Comparison of ENCODE assay signal across 19 cellular contexts in the genomic region with DNA sequence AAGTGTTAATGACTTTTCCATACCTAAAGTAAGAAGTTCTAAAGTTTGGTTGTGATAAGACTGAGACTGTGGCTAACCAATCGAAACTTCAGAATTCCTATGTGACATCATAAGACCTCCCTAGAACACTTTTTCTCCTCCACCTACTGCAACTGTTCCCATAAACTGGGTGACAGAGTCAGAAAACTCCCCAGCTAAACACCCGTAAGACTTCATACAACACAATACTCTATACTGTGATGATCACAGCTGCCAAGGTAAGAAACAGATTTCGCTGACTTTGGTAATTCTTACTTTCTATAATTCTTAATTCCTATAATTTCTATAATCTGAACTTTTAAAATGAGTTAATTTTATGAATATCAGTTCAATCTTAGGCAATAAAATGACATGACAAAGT. TPM values are rescaled to one million over a fixed set of nuclear protein-coding genes. Genes with fewer than 3 reads are reported as not detected.
A peak's percentile ranks its signal among the peaks of the same experiment; 100 is the strongest.
DNase-seq lines count a peak whose midpoint lies in the region; ATAC-seq and TF ChIP-seq lines count a peak whose summit lies in the region.
"Had no signal": no experiment of that assay in that cellular context is flagged by ENCODE, and none has a peak within 500 bp of the region (broad histone marks: within the 10 kb centered on the region; RNA-seq: fewer than 3 reads in every experiment).

A gene (plus strand): TSS at position 161 of the 400 bp plus-strand sequence. CDS start 10,626 bp downstream, outside the sequence.

- H2BK12ac ChIP-seq in mesenchymal stem cell (ENCODE audit: low read length in 2 of 2) = no peak within 1 kb of the TSS

- H3K4me1 Mint-ChIP-seq in brain = peaks cover 41% of the 10 kb centered on the region
- H3K4me1 Mint-ChIP-seq in stimulated activated naive CD8-positive, alpha-beta T cell treated with anti-CD3 and anti-CD28 coated beads, Interleukin-15, amount 100 ng/mL, for 72 hours = peaks cover 50% of the 10 kb centered on the region

- H3K9me2 ChIP-seq in hepatocyte (replicated peaks; ENCODE audit: insufficient read depth) = no peaks in the 10 kb centered on the region

- no peak within 1 kb of the TSS for H4K5ac ChIP-seq in IMR-90 (ENCODE audit: low read depth, low read length)

- peaks cover 0 to 7% of the 10 kb centered on the region in 2 experiments; a peak in 3 of 4 replicates for H3K79me1 ChIP-seq in IMR-90 (ENCODE audit: low read depth in 1 of 2, low read length in 2 of 2)
- H3K79me1 ChIP-seq in mesenchymal stem cell (replicated peaks; ENCODE audit: low read length, poor library complexity, severe bottlenecking) = no peaks in the 10 kb centered on the region

- CTCF ChIA-PET in IMR-90 (lab: Yijun Ruan, JAX) = interaction anchor here (1.0 kb wide), 1 partner anchor 263 kb away, joined by 3 read pairs; no protein-coding TSS in a partner anchor

- DNase-seq in IMR-90 (no peak), mesenchymal stem cell (peak; percentile 20), hepatocyte (ENCODE audit: low spot score) (no peak), SHP77 (lab: John Stamatoyannopoulos, UW) (no peak), ACHN (no peak), spleen (no peak)
- no peak for DNase-seq in stimulated activated naive CD8-positive, alpha-beta T cell treated with anti-CD3 and anti-CD28 coated beads, Interleukin-15, amount 100 ng/mL, for 72 hours
- DNase-seq: activated CD8-positive, alpha-beta memory T cell treated with anti-CD3 and anti-CD28 coated beads for 24 hours; activated gamma-delta T cell treated with Interleukin-2 at 50 U/mL for 16 hours; body of pancreas; DMS153; effector CD4-positive, alpha-beta T cell; NCI-H187; Peyer's patch; stimulated activated CD4-positive, alpha-beta T cell treated with anti-CD3 and anti-CD28 coated beads, Interleukin-15, amount 100 ng/mL, for 24 hours; testis had no signal

- H2BK15ac ChIP-seq in IMR-90 (ENCODE audit: low read depth, low read length) = no peak within 1 kb of the TSS
- no peak within 1 kb of the TSS for H2BK15ac ChIP-seq in mesenchymal stem cell (ENCODE audit: low read depth, poor library complexity, severe bottlenecking)

- H3K56ac ChIP-seq in IMR-90 (ENCODE audit: extremely low read depth, insufficient read depth, low read length) = no peak within 1 kb of the TSS

- H2BK5ac ChIP-seq in IMR-90 (ENCODE audit: low read depth, low read length, poor library complexity, severe bottlenecking) = no peak within 1 kb of the TSS
- no peak within 1 kb of the TSS for H2BK5ac ChIP-seq in mesenchymal stem cell (ENCODE audit: low read depth, low read length, poor library complexity, severe bottlenecking)

- H3K14ac ChIP-seq in IMR-90 (replicated peaks; ENCODE audit: low read depth, low read length) = no peak within 1 kb of the TSS
- no peak within 1 kb of the TSS for H3K14ac ChIP-seq in mesenchymal stem cell (ENCODE audit: low read length in 2 of 2)

- in situ Hi-C loops in IMR-90 (cut with MboI; ENCODE audit: low sequenced_read_pairs) = no loop called here
- in situ Hi-C loops in ACHN (cut with HindIII; ENCODE audit: low pct_ligation_motif_present, low pct_unique_long_range_greater_than_20kb, low sequenced_read_pairs) = no loop called here

- peaks cover 2% of the 10 kb centered on the region for H3K4me1 ChIP-seq in IMR-90 (ENCODE audit: control insufficient read depth, insufficient read depth, low read length)
- no peaks in the 10 kb centered on the region for H3K4me1 ChIP-seq in mesenchymal stem cell (ENCODE audit: control insufficient read depth, insufficient read depth, low read depth, low read length)
- no peaks in the 10 kb centered on the region for H3K4me1 ChIP-seq in hepatocyte (ENCODE audit: insufficient read depth)
- peaks cover 0 to 41% (median 5%) of the 10 kb centered on the region in 6 donors for H3K4me1 ChIP-seq in spleen
- H3K4me1 ChIP-seq: Peyer's patch, testis had no signal

- no peak for ATAC-seq in IMR-90 (ENCODE audit: low read depth)
- no peak for ATAC-seq in stimulated activated naive CD8-positive, alpha-beta T cell treated with anti-CD3 and anti-CD28 coated beads, Interleukin-15, amount 100 ng/mL, for 72 hours
- ATAC-seq: body of pancreas had no signal

- intact Hi-C loops in IMR-90 (cut with micrococcal nuclease) (loop anchor here (2.0 kb wide), 1 partner anchor 571 kb away; no protein-coding TSS in a partner anchor), spleen (cut with DNase I; ENCODE audit: low total_unique reads) (no loop called here)

- no peaks in the 10 kb centered on the region for H3K36me3 ChIP-seq in IMR-90 (ENCODE audit: control insufficient read depth, insufficient read depth, low read length)
- no peaks in the 10 kb centered on the region for H3K36me3 ChIP-seq in mesenchymal stem cell (ENCODE audit: control insufficient read depth in 1 of 2, insufficient read depth in 2 of 2, low read depth in 1 of 2, low read length in 2 of 2)
- no peaks in the 10 kb centered on the region for H3K36me3 ChIP-seq in hepatocyte (replicated peaks; ENCODE audit: insufficient read depth, low read depth)
- H3K36me3 ChIP-seq in spleen = no peaks in the 10 kb centered on the region
- H3K36me3 ChIP-seq: Peyer's patch had no signal

- H4K91ac ChIP-seq in IMR-90 (ENCODE audit: insufficient read depth, low read depth, low read length) = no peak within 1 kb of the TSS
- no peak within 1 kb of the TSS for H4K91ac ChIP-seq in mesenchymal stem cell (ENCODE audit: low read length)

- H2BK120ac ChIP-seq in IMR-90 (ENCODE audit: low read depth, low read length) (no peak within 1 kb of the TSS), mesenchymal stem cell (ENCODE audit: low read depth, low read length) (no peak within 1 kb of the TSS)

- H4K8ac ChIP-seq in IMR-90 (ENCODE audit: low read depth in 2 of 2, low read length in 2 of 2) (no peak within 1 kb of the TSS; a peak in 1 of 4 replicates), mesenchymal stem cell (ENCODE audit: low read length) (no peak within 1 kb of the TSS)

- BruUV-seq in IMR-90 (replicated peaks; lab: Mats Ljungman, UMichigan) = no TSS peak

- H3K27ac Mint-ChIP-seq in brain = no peak within 1 kb of the TSS
- H3K27ac Mint-ChIP-seq in stimulated activated naive CD8-positive, alpha-beta T cell treated with anti-CD3 and anti-CD28 coated beads, Interleukin-15, amount 100 ng/mL, for 72 hours = no peak within 1 kb of the TSS

- no peak within 1 kb of the TSS for H2AK9ac ChIP-seq in IMR-90 (replicated peaks; ENCODE audit: low read depth, low read length, poor library complexity)

- H3K4ac ChIP-seq in IMR-90 (ENCODE audit: low read depth, low read length) (no peak within 1 kb of the TSS), mesenchymal stem cell (ENCODE audit: low read depth in 1 of 2, low read length in 2 of 2) (no peak within 1 kb of the TSS)

- H3K23ac ChIP-seq in IMR-90 (ENCODE audit: low read depth, low read length) (no peak within 1 kb of the TSS), mesenchymal stem cell (ENCODE audit: low read length in 2 of 2) (no peak within 1 kb of the TSS)

- TF ChIP-seq CTCF in IMR-90 (conservative IDR thresholded peaks at IDR 0.05; ENCODE audit: low read depth, low read length) = no peak
- TF ChIP-seq CTCF in brain (conservative IDR thresholded peaks at IDR 0.05) = no peak
- TF ChIP-seq CTCF in hepatocyte (IDR thresholded peaks at IDR 0.05; ENCODE audit: poor library complexity) = no peak
- no peak for TF ChIP-seq CTCF in spleen (IDR thresholded peaks at IDR 0.05 in 8 of 11, conservative IDR thresholded peaks at IDR 0.05 in 3 of 11)

- peaks cover 74% of the 10 kb centered on the region for H3K79me2 ChIP-seq in hepatocyte

- H3K4me3 ChIP-seq in IMR-90 (ENCODE audit: insufficient read depth, low read depth, low read length) = no peak within 1 kb of the TSS
- no peak within 1 kb of the TSS for H3K4me3 ChIP-seq in mesenchymal stem cell (ENCODE audit: insufficient read depth in 1 of 2, low read depth in 1 of 2, low read length in 2 of 2)
- H3K4me3 ChIP-seq in hepatocyte = no peak within 1 kb of the TSS
- H3K4me3 ChIP-seq in spleen = no peak within 1 kb of the TSS
- H3K4me3 ChIP-seq: body of pancreas, testis had no signal

- H3K36me3 Mint-ChIP-seq in brain = peaks cover 15% of the 10 kb centered on the region

- TF ChIP-seq RAD21 in IMR-90 (IDR thresholded peaks at IDR 0.05; ENCODE audit: low read length) = no peak

- no peaks in the 10 kb centered on the region for H3K27me3 Mint-ChIP-seq in brain
- H3K27me3 Mint-ChIP-seq in stimulated activated naive CD8-positive, alpha-beta T cell treated with anti-CD3 and anti-CD28 coated beads, Interleukin-15, amount 100 ng/mL, for 72 hours = no peaks in the 10 kb centered on the region

- TF ChIP-seq POLR2A in IMR-90 (IDR thresholded peaks at IDR 0.05; ENCODE audit: low read depth, low read length) (no peak), spleen (IDR thresholded peaks at IDR 0.05) (no peak)

- no peak within 1 kb of the TSS for H3K9ac ChIP-seq in IMR-90 (ENCODE audit: low read depth, low read length)
- no peak within 1 kb of the TSS for H3K9ac ChIP-seq in mesenchymal stem cell (ENCODE audit: low read length)

- no CpG with 5 or more reads among the region's 3 CpGs for WGBS in IMR-90 (ENCODE audit: extremely low coverage in 2 of 2, insufficient read length in 1 of 2), 2 experiments
- 88% methylated on average over 2 of the region's 3 CpGs for WGBS in mesenchymal stem cell
- WGBS in hepatocyte (ENCODE audit: low lambda C conversion rate, missing lambda C conversion rate) = 92% methylated on average over 3 of the region's 3 CpGs
- 87 to 96% (median 92%) methylated on average over 3 of the region's 3 CpGs for WGBS in spleen, 5 donors

- H2AFZ ChIP-seq in IMR-90 (replicated peaks; ENCODE audit: low read length, poor library complexity) (no peak within 1 kb of the TSS), mesenchymal stem cell (ENCODE audit: low read depth, low read length) (no peak within 1 kb of the TSS), hepatocyte (no peak within 1 kb of the TSS)

- POLR2A ChIA-PET in IMR-90 (lab: Charles Lee; ENCODE audit: unreplicated experiment) = no interaction called here

- H3K27me3 ChIP-seq in IMR-90 (ENCODE audit: control insufficient read depth, insufficient read depth, low read length) (no peaks in the 10 kb centered on the region), mesenchymal stem cell (ENCODE audit: control insufficient read depth in 1 of 2, insufficient read depth in 1 of 2, low read length in 2 of 2) (no peaks in the 10 kb centered on the region), hepatocyte (no peaks in the 10 kb centered on the region), spleen (replicated peaks in 1 of 7) (no peaks in the 10 kb centered on the region)
- H3K27me3 ChIP-seq: body of pancreas, Peyer's patch, testis had no signal

- peaks cover 0 to 2% (median 0%) of the 10 kb centered on the region in 5 experiments for H3K9me3 Mint-ChIP-seq in brain
- no peaks in the 10 kb centered on the region for H3K9me3 Mint-ChIP-seq in stimulated activated naive CD8-positive, alpha-beta T cell treated with anti-CD3 and anti-CD28 coated beads, Interleukin-15, amount 100 ng/mL, for 72 hours

- H3K4me3 Mint-ChIP-seq in brain = peak within 1 kb of the TSS in 1 of 5 experiments; percentile 2
- peak within 1 kb of the TSS; percentile 9 to 10 for H3K4me3 Mint-ChIP-seq in stimulated activated naive CD8-positive, alpha-beta T cell treated with anti-CD3 and anti-CD28 coated beads, Interleukin-15, amount 100 ng/mL, for 72 hours

- no peak within 1 kb of the TSS for H3K27ac ChIP-seq in IMR-90 (ENCODE audit: insufficient read depth, low read length)
- H3K27ac ChIP-seq in mesenchymal stem cell (ENCODE audit: low read length, poor library complexity, severe bottlenecking) = no peak within 1 kb of the TSS
- H3K27ac ChIP-seq in hepatocyte = no peak within 1 kb of the TSS
- H3K27ac ChIP-seq in spleen = peak within 1 kb of the TSS in 1 of 8 donors; percentile 20
- H3K27ac ChIP-seq: body of pancreas, testis, VCaP had no signal

- H4K20me1 ChIP-seq in IMR-90 (ENCODE audit: insufficient read depth, low read length) (no peaks in the 10 kb centered on the region; the same call in 1 of the 2 replicates), hepatocyte (ENCODE audit: insufficient read depth, poor library complexity, severe bottlenecking) (peaks cover 22% of the 10 kb centered on the region)

- H3K9me3 ChIP-seq in IMR-90 (ENCODE audit: control insufficient read depth, insufficient read depth, low read length) (no peaks in the 10 kb centered on the region), mesenchymal stem cell (ENCODE audit: control insufficient read depth, low read length) (no peaks in the 10 kb centered on the region), hepatocyte (ENCODE audit: low read depth) (no peaks in the 10 kb centered on the region), spleen (no peaks in the 10 kb centered on the region)
- H3K9me3 ChIP-seq: body of pancreas, Peyer's patch, testis had no signal

- no peak within 1 kb of the TSS for H2BK20ac ChIP-seq in IMR-90 (ENCODE audit: low read depth, low read length)

- H2AK5ac ChIP-seq in IMR-90 (ENCODE audit: low read depth, low read length) (no peak within 1 kb of the TSS), mesenchymal stem cell (ENCODE audit: low read length, severe bottlenecking) (no peak within 1 kb of the TSS)

- dilution Hi-C loops in IMR-90 (cut with HindIII; ENCODE audit: low sequenced_read_pairs, unreplicated experiment) = no loop called here

- H3K18ac ChIP-seq in IMR-90 (ENCODE audit: low read depth, low read length) (no peak within 1 kb of the TSS), mesenchymal stem cell (ENCODE audit: low read depth in 1 of 2, low read length in 2 of 2) (no peak within 1 kb of the TSS)

- H3K4me2 ChIP-seq in IMR-90 (ENCODE audit: low read depth, low read length) (no peak within 1 kb of the TSS), mesenchymal stem cell (ENCODE audit: low read length, poor library complexity, severe bottlenecking) (no peak within 1 kb of the TSS), hepatocyte (no peak within 1 kb of the TSS)

- no peaks in the 10 kb centered on the region for H3K9me1 ChIP-seq in IMR-90 (ENCODE audit: insufficient read depth, low read length)

RNA-seq across cellular contexts. Expression of the gene that starts here (rescaled TPM):
- total RNA-seq in IMR-90 (2012; rRNA removed) = under 0.01 TPM in 2 replicates
- not detected in 2 replicates for polyA plus RNA-seq in IMR-90 (2012; rRNA removed)
- polyA plus RNA-seq in IMR-90 (2012; cell fraction: cytosol; rRNA removed) = not detected in 2 replicates
- not detected in 2 replicates for polyA plus RNA-seq in IMR-90 (2012; cell fraction: nucleus; rRNA removed; ENCODE audit: low replicate concordance)
- polyA plus RNA-seq in brain (ENCODE audit: insufficient read depth, low read depth, low replicate concordance) = 27.6 TPM
- polyA plus RNA-seq in mesenchymal stem cell (2013, experiment 1 of 2) = 6.9 TPM
- polyA plus RNA-seq in mesenchymal stem cell (2013, experiment 2 of 2) = 6.7 TPM
- 0.80 TPM in 1 of 2 replicates, not detected in the other for total RNA-seq in hepatocyte
- 0.40 and 0.69 TPM in 2 replicates for polyA plus RNA-seq in hepatocyte
- total RNA-seq in spleen = 1 to 10 TPM in 6 of 7 donors, under 1 TPM in 1; 0.43 to 3.2 (median 1.5) TPM
- polyA plus RNA-seq in spleen = 1 to 10 TPM; 2.2 to 3.9 (median 2.3) TPM
- total RNA-seq: MCF 10A had no signal
